ENCODE assay signal across 9 cellular contexts in genomic region chr3:101725890-101726275, GRCh38. TPM values are rescaled to one million over a fixed set of nuclear protein-coding genes. Genes with fewer than 3 reads are reported as not detected.
DNase-seq lines count a peak whose midpoint lies in the region; ATAC-seq, FAIRE-seq and TF ChIP-seq lines count a peak whose summit lies in the region.
"Had no signal": no experiment of that assay in that cellular context is flagged by ENCODE, and none has a peak within 500 bp of the region (broad histone marks: within the 10 kb centered on the region; RNA-seq: fewer than 3 reads in every experiment).

No MANE protein-coding gene starts in this region.

- in situ Hi-C loops in GM12878 (cut with MboI): no loop called here

- H3K27ac ChIP-seq in right atrium auricular region (no peak overlapping the region), GM12878 (ENCODE audit: control insufficient read depth, insufficient read depth) (peak overlapping the region; percentile 38), mesenchymal stem cell (ENCODE audit: low read length, poor library complexity, severe bottlenecking) (no peak overlapping the region), vagina (no peak overlapping the region)

- no peak overlapping the region for H2BK120ac ChIP-seq in mesenchymal stem cell (ENCODE audit: low read depth, low read length)

- no peak overlapping the region for H2BK15ac ChIP-seq in mesenchymal stem cell (ENCODE audit: low read depth, poor library complexity, severe bottlenecking)

- no peak overlapping the region for H4K91ac ChIP-seq in mesenchymal stem cell (ENCODE audit: low read length)

- no peak overlapping the region for H3K4ac ChIP-seq in mesenchymal stem cell (ENCODE audit: low read depth in 1 of 2, low read length in 2 of 2)

- 6% methylated on average over 3 of the region's 3 CpGs for WGBS in GM12878 (ENCODE audit: insufficient coverage, insufficient replicate concordance, low lambda C conversion rate, missing lambda C conversion rate)
- WGBS in mesenchymal stem cell: 67% methylated on average over 3 of the region's 3 CpGs

- H2AK5ac ChIP-seq in mesenchymal stem cell (ENCODE audit: low read length, severe bottlenecking): no peak overlapping the region

- TF ChIP-seq RAD21 in GM12878 (IDR thresholded peaks at IDR 0.05; ENCODE audit: insufficient read depth, low read depth, low read length): no peak

- peaks cover 11% of the 10 kb centered on the region for H3K79me1 ChIP-seq in mesenchymal stem cell (replicated peaks; ENCODE audit: low read length, poor library complexity, severe bottlenecking)

- TF ChIP-seq CTCF in right atrium auricular region (IDR thresholded peaks at IDR 0.05) (no peak), GM12878 (IDR thresholded peaks at IDR 0.05 in 2 of 3, conservative IDR thresholded peaks at IDR 0.05 in 1 of 3; ENCODE audit: control insufficient read depth in 2 of 3, extremely low read depth in 1 of 3, insufficient read depth in 1 of 3, low read depth in 3 of 3, low read length in 3 of 3) (no peak), vagina (IDR thresholded peaks at IDR 0.05) (no peak), omental fat pad (IDR thresholded peaks at IDR 0.05) (no peak)

- no peak for DNase-seq in right atrium auricular region (ENCODE audit: low spot score)
- no peak for DNase-seq in left cardiac atrium
- DNase-seq in GM12878 (ENCODE audit: low read depth, low spot score): no peak
- no peak for DNase-seq in mesenchymal stem cell
- DNase-seq in vagina (ENCODE audit: extremely low spot score in 2 of 2): no peak
- DNase-seq in sciatic nerve (ENCODE audit: low spot score): no peak
- no peak for DNase-seq in NCI-H82 treated with DMSO at 0.1 percent for 48 hours (lab: John Stamatoyannopoulos, UW; ENCODE audit: unreplicated experiment)
- no peak for DNase-seq in omental fat pad (ENCODE audit: low spot score)
- DNase-seq: GF-D8 had no signal

- no peak for FAIRE-seq in GM12878 (lab: Jason Lieb, UNC)

- POLR2A ChIA-PET in GM12878 (lab: Charles Lee): interaction anchor here (0.6 to 1.5 kb wide), 5 partner anchors 18 to 664 kb away, joined by 3 to 5 read pairs (median 4); no protein-coding TSS in a partner anchor

- H3K9me3 ChIP-seq in right atrium auricular region: no peaks in the 10 kb centered on the region
- H3K9me3 ChIP-seq in GM12878 (replicated peaks; ENCODE audit: control insufficient read depth, insufficient read depth, low read length): no peaks in the 10 kb centered on the region
- H3K9me3 ChIP-seq in mesenchymal stem cell (ENCODE audit: control insufficient read depth, low read length): no peaks in the 10 kb centered on the region
- no peaks in the 10 kb centered on the region for H3K9me3 ChIP-seq in vagina

- H3K4me1 ChIP-seq in right atrium auricular region (peaks cover 0 to 14% of the 10 kb centered on the region in 2 donors), GM12878 (ENCODE audit: control insufficient read depth, insufficient read depth, low read length) (peaks cover 13% of the 10 kb centered on the region), mesenchymal stem cell (ENCODE audit: control insufficient read depth, insufficient read depth, low read depth, low read length) (no peaks in the 10 kb centered on the region), vagina (peaks cover 4% of the 10 kb centered on the region)

- TSS peak; percentile 57 for BruUV-seq in GM12878 (replicated peaks; lab: Mats Ljungman, UMichigan)

- TF ChIP-seq EP300 in GM12878 (IDR thresholded peaks at IDR 0.05; ENCODE audit: borderline replicate concordance in 1 of 2, control insufficient read depth in 1 of 2, low read depth in 2 of 2, low read length in 2 of 2): no peak

- H3K79me2 ChIP-seq in GM12878 (ENCODE audit: control insufficient read depth, insufficient read depth, low read length): peaks cover 20% of the 10 kb centered on the region

- no peaks in the 10 kb centered on the region for H4K20me1 ChIP-seq in GM12878 (ENCODE audit: control insufficient read depth, insufficient read depth)

- RAD21 ChIA-PET in GM12878 (lab: Charles Lee; ENCODE audit: unreplicated experiment): interaction anchor here (1.8 to 1.9 kb wide), 2 partner anchors 66 to 103 kb away, joined by 4 to 5 read pairs; no protein-coding TSS in a partner anchor

- no peak overlapping the region for H4K8ac ChIP-seq in mesenchymal stem cell (ENCODE audit: low read length)

- SMC1A ChIA-PET in GM12878 (lab: Charles Lee; ENCODE audit: uncharacterized antibody, unreplicated experiment): interaction anchor here (0.6 to 4.0 kb wide), 6 partner anchors 43 to 499 kb away, joined by 3 to 15 read pairs (median 3); no protein-coding TSS in a partner anchor

- H3K14ac ChIP-seq in mesenchymal stem cell (ENCODE audit: low read length in 2 of 2): no peak overlapping the region

- H2BK5ac ChIP-seq in mesenchymal stem cell (ENCODE audit: low read depth, low read length, poor library complexity, severe bottlenecking): no peak overlapping the region

- peak overlapping the region; percentile 81 for H3K4me2 ChIP-seq in GM12878 (ENCODE audit: control insufficient read depth, insufficient read depth)
- peak overlapping the region; percentile 99 for H3K4me2 ChIP-seq in mesenchymal stem cell (ENCODE audit: low read length, poor library complexity, severe bottlenecking)

- H3K18ac ChIP-seq in mesenchymal stem cell (ENCODE audit: low read depth in 1 of 2, low read length in 2 of 2): no peak overlapping the region

- H2BK12ac ChIP-seq in mesenchymal stem cell (ENCODE audit: low read length in 2 of 2): no peak overlapping the region

- intact Hi-C loops in left cardiac atrium (cut with DNase I): no loop called here
- intact Hi-C loops in GM12878 (cut with micrococcal nuclease; ENCODE audit: unreplicated experiment): loop anchor here (2.0 to 10.0 kb wide), 2 partner anchors 49 to 219 kb away; partner anchors contain the start of gene ZBTB11
- intact Hi-C loops in vagina (cut with DNase I): no loop called here
- intact Hi-C loops in sciatic nerve (cut with DNase I): no loop called here

- ATAC-seq in left cardiac atrium (no peak), GM12878 (no peak), sciatic nerve (no peak), omental fat pad (ENCODE audit: low FRiP score) (no peak)

- no peaks in the 10 kb centered on the region for H3K36me3 ChIP-seq in right atrium auricular region
- H3K36me3 ChIP-seq in GM12878 (ENCODE audit: control insufficient read depth in 2 of 2, insufficient read depth in 2 of 2, low read length in 1 of 2): no peaks in the 10 kb centered on the region
- peaks cover 10 to 25% of the 10 kb centered on the region in 2 experiments for H3K36me3 ChIP-seq in mesenchymal stem cell (ENCODE audit: control insufficient read depth in 1 of 2, insufficient read depth in 2 of 2, low read depth in 1 of 2, low read length in 2 of 2)
- H3K36me3 ChIP-seq in vagina: peaks cover 0 to 40% of the 10 kb centered on the region in 2 donors

- peak overlapping the region; percentile 60 to 72 for H3K4me3 ChIP-seq in right atrium auricular region
- H3K4me3 ChIP-seq in GM12878: peak overlapping the region; percentile 79
- peak overlapping the region in 1 of 2 experiments; percentile 99 for H3K4me3 ChIP-seq in mesenchymal stem cell (ENCODE audit: insufficient read depth in 1 of 2, low read depth in 1 of 2, low read length in 2 of 2)
- H3K4me3 ChIP-seq in vagina: peak overlapping the region; percentile 67 to 79

- peak overlapping the region; percentile 82; the same call in 1 of the 2 replicates for H3K9ac ChIP-seq in GM12878 (ENCODE audit: control insufficient read depth, insufficient read depth, low read length)
- peak overlapping the region; percentile 92 for H3K9ac ChIP-seq in mesenchymal stem cell (ENCODE audit: low read length)

- TF ChIP-seq POLR2A in GM12878 (IDR thresholded peaks at IDR 0.05; ENCODE audit: low read depth, low read length) (no peak), vagina (IDR thresholded peaks at IDR 0.05) (no peak)

- no peaks in the 10 kb centered on the region for H3K27me3 ChIP-seq in right atrium auricular region
- no peaks in the 10 kb centered on the region for H3K27me3 ChIP-seq in GM12878 (replicated peaks in 1 of 2; ENCODE audit: control insufficient read depth in 2 of 2, insufficient read depth in 2 of 2, low read length in 1 of 2)
- no peaks in the 10 kb centered on the region for H3K27me3 ChIP-seq in mesenchymal stem cell (ENCODE audit: control insufficient read depth in 1 of 2, insufficient read depth in 1 of 2, low read length in 2 of 2)
- no peaks in the 10 kb centered on the region for H3K27me3 ChIP-seq in vagina

- H2AFZ ChIP-seq in GM12878 (ENCODE audit: control insufficient read depth, low read depth, low read length): peak overlapping the region; percentile 81
- H2AFZ ChIP-seq in mesenchymal stem cell (ENCODE audit: low read depth, low read length): no peak overlapping the region

- H3K23ac ChIP-seq in mesenchymal stem cell (ENCODE audit: low read length in 2 of 2): no peak overlapping the region

- CTCF ChIA-PET in GM12878 (lab: Yijun Ruan, JAX): interaction anchor here (1.0 to 3.0 kb wide), 3 partner anchors 35 to 77 kb away, joined by 3 to 14 read pairs (median 5); no protein-coding TSS in a partner anchor

RNA-seq across cellular contexts. Expression of gene CEP97, which starts 1.5 kb away (rescaled TPM):
- total RNA-seq in right atrium auricular region (1 to 10 TPM; 6.5 to 7.0 TPM), left cardiac atrium (1 to 10 TPM; 5.1 to 6.1 TPM), GM12878 (2014; rRNA removed) (9.4 and 10.1 TPM in 2 replicates), GM12878 (2014; rRNA removed; fragmentation: Illumina TruSeq; extraction: Trizol) (13.7 and 14.0 TPM in 2 replicates), GM12878 (2021) (11.5 and 11.7 TPM in 2 replicates), vagina (11.0 TPM), sciatic nerve (19.2 TPM), omental fat pad (10 to 100 TPM in 1 of 4 donors, 1 to 10 TPM in 3; 5.0 to 10.2 (median 5.3) TPM)
- 25.0 and 28.7 TPM in 2 replicates for total RNA-seq in GM12878 (2013; cell fraction: nucleolus; rRNA removed)
- 2.3 TPM for polyA plus RNA-seq in GM12878 (2011; ENCODE audit: low read depth)
- polyA plus RNA-seq in GM12878 (2011; rRNA removed) (2.7 and 5.8 TPM in 2 replicates), GM12878 (2014; fragmentation: Illumina TruSeq; extraction: Trizol) (6.2 and 6.7 TPM in 2 replicates), GM12878 (2014; fragmentation: Nextera tagmentation; extraction: Ambion mirVana) (1 to 10 TPM; 1.9 to 4.3 TPM), GM12878 (2014; rRNA removed) (2.9 and 3.4 TPM in 2 replicates), GM12878 (2016; fragmentation: Nextera tagmentation; extraction: Ambion mirVana) (1 to 10 TPM; 5.4 to 6.5 TPM)
- 1.4 and 2.1 TPM in 2 replicates for polyA plus RNA-seq in GM12878 (2011; cell fraction: cytosol; rRNA removed)
- polyA plus RNA-seq in GM12878 (2011; cell fraction: nucleus; rRNA removed): 2.2 and 5.1 TPM in 2 replicates
- polyA plus RNA-seq in GM12878 (2012): 2.9 and 3.1 TPM in 2 replicates
- polyA minus RNA-seq in GM12878 (2011; rRNA and poly(A)+ RNA removed): 6.4 and 10.5 TPM in 2 replicates
- 3.5 and 3.8 TPM in 2 replicates for polyA minus RNA-seq in GM12878 (2011; cell fraction: cytosol; rRNA and poly(A)+ RNA removed)
- polyA minus RNA-seq in GM12878 (2011; cell fraction: nucleus; rRNA and poly(A)+ RNA removed): 4.2 and 4.8 TPM in 2 replicates
- polyA plus RNA-seq in mesenchymal stem cell (2013, experiment 1 of 2): 3.4 TPM
- 3.7 TPM for polyA plus RNA-seq in mesenchymal stem cell (2013, experiment 2 of 2)

RNA-seq across cellular contexts. Expression of gene RPL24, which starts 39.4 kb away (rescaled TPM):
- total RNA-seq in right atrium auricular region (1,000 to 10,000 TPM; 1,059 to 1,395 TPM), left cardiac atrium (100 to 1,000 TPM; 824 to 885 TPM), GM12878 (2014; rRNA removed) (2,238 and 2,984 TPM in 2 replicates), GM12878 (2014; rRNA removed; fragmentation: Illumina TruSeq; extraction: Trizol) (2,534 and 2,672 TPM in 2 replicates), GM12878 (2021) (1,732 and 1,820 TPM in 2 replicates), vagina (1,243 TPM), sciatic nerve (778 TPM), omental fat pad (1,000 to 10,000 TPM in 3 of 4 donors, 100 to 1,000 TPM in 1; 998 to 1,447 (median 1,310) TPM)
- 234 and 239 TPM in 2 replicates for total RNA-seq in GM12878 (2013; cell fraction: nucleolus; rRNA removed)
- 1,487 TPM for polyA plus RNA-seq in GM12878 (2011; ENCODE audit: low read depth)
- polyA plus RNA-seq in GM12878 (2011; rRNA removed) (2,067 and 2,200 TPM in 2 replicates), GM12878 (2014; fragmentation: Illumina TruSeq; extraction: Trizol) (2,624 and 3,096 TPM in 2 replicates), GM12878 (2014; fragmentation: Nextera tagmentation; extraction: Ambion mirVana) (1,000 to 10,000 TPM; 1,682 to 2,114 TPM), GM12878 (2014; rRNA removed) (4,115 and 6,051 TPM in 2 replicates), GM12878 (2016; fragmentation: Nextera tagmentation; extraction: Ambion mirVana) (100 to 1,000 TPM; 898 to 965 TPM)
- polyA plus RNA-seq in GM12878 (2011; cell fraction: cytosol; rRNA removed): 988 and 1,251 TPM in 2 replicates
- 683 and 939 TPM in 2 replicates for polyA plus RNA-seq in GM12878 (2011; cell fraction: nucleus; rRNA removed)
- 2,416 and 3,110 TPM in 2 replicates for polyA plus RNA-seq in GM12878 (2012)
- polyA minus RNA-seq in GM12878 (2011; rRNA and poly(A)+ RNA removed): 372 and 616 TPM in 2 replicates
- 198 and 199 TPM in 2 replicates for polyA minus RNA-seq in GM12878 (2011; cell fraction: cytosol; rRNA and poly(A)+ RNA removed)
- 168 and 254 TPM in 2 replicates for polyA minus RNA-seq in GM12878 (2011; cell fraction: nucleus; rRNA and poly(A)+ RNA removed)
- 2,151 TPM for polyA plus RNA-seq in mesenchymal stem cell (2013, experiment 1 of 2)
- 2,096 TPM for polyA plus RNA-seq in mesenchymal stem cell (2013, experiment 2 of 2)

RNA-seq across cellular contexts. Expression of gene ZBTB11, which starts 49.0 kb away (rescaled TPM):
- total RNA-seq in right atrium auricular region (10 to 100 TPM in 1 of 2 donors, 1 to 10 TPM in 1; 9.8 to 10.4 TPM), left cardiac atrium (10 to 100 TPM in 1 of 2 donors, 1 to 10 TPM in 1; 8.3 to 10.3 TPM), GM12878 (2014; rRNA removed) (23.8 and 28.4 TPM in 2 replicates), GM12878 (2014; rRNA removed; fragmentation: Illumina TruSeq; extraction: Trizol) (25.7 and 26.4 TPM in 2 replicates), GM12878 (2021) (19.2 and 19.7 TPM in 2 replicates), vagina (27.5 TPM), sciatic nerve (23.2 TPM), omental fat pad (10 to 100 TPM; 20.8 to 40.2 (median 23.6) TPM)
- total RNA-seq in GM12878 (2013; cell fraction: nucleolus; rRNA removed): 64.9 and 66.7 TPM in 2 replicates
- polyA plus RNA-seq in GM12878 (2011; ENCODE audit: low read depth): 5.4 TPM
- polyA plus RNA-seq in GM12878 (2011; rRNA removed) (21.4 and 31.9 TPM in 2 replicates), GM12878 (2014; fragmentation: Illumina TruSeq; extraction: Trizol) (20.5 and 25.5 TPM in 2 replicates), GM12878 (2014; fragmentation: Nextera tagmentation; extraction: Ambion mirVana) (1 to 10 TPM; 3.5 to 5.0 TPM), GM12878 (2014; rRNA removed) (14.3 and 15.0 TPM in 2 replicates), GM12878 (2016; fragmentation: Nextera tagmentation; extraction: Ambion mirVana) (10 to 100 TPM; 14.6 to 16.3 TPM)
- 6.4 and 7.6 TPM in 2 replicates for polyA plus RNA-seq in GM12878 (2011; cell fraction: cytosol; rRNA removed)
- 16.2 and 20.1 TPM in 2 replicates for polyA plus RNA-seq in GM12878 (2011; cell fraction: nucleus; rRNA removed)
- polyA plus RNA-seq in GM12878 (2012): 8.6 and 11.0 TPM in 2 replicates
- 22.4 and 28.2 TPM in 2 replicates for polyA minus RNA-seq in GM12878 (2011; rRNA and poly(A)+ RNA removed)
- polyA minus RNA-seq in GM12878 (2011; cell fraction: cytosol; rRNA and poly(A)+ RNA removed): 15.4 and 15.6 TPM in 2 replicates
- polyA minus RNA-seq in GM12878 (2011; cell fraction: nucleus; rRNA and poly(A)+ RNA removed): 21.2 and 35.5 TPM in 2 replicates
- polyA plus RNA-seq in mesenchymal stem cell (2013, experiment 1 of 2): 7.1 TPM
- polyA plus RNA-seq in mesenchymal stem cell (2013, experiment 2 of 2): 7.2 TPM

RNA-seq across cellular contexts. Expression of gene NXPE3, which starts 53.1 kb away (rescaled TPM):
- total RNA-seq in right atrium auricular region (10 to 100 TPM; 22.9 to 49.8 TPM), left cardiac atrium (10 to 100 TPM; 34.2 to 35.1 TPM), GM12878 (2014; rRNA removed) (4.5 and 5.5 TPM in 2 replicates), GM12878 (2014; rRNA removed; fragmentation: Illumina TruSeq; extraction: Trizol) (2.4 TPM in 2 replicates), GM12878 (2021) (6.4 and 6.9 TPM in 2 replicates), vagina (13.3 TPM), sciatic nerve (24.7 TPM), omental fat pad (10 to 100 TPM in 3 of 4 donors, 1 to 10 TPM in 1; 6.5 to 22.9 (median 10.7) TPM)
- 2.5 and 3.0 TPM in 2 replicates for total RNA-seq in GM12878 (2013; cell fraction: nucleolus; rRNA removed)
- polyA plus RNA-seq in GM12878 (2011; ENCODE audit: low read depth): 2.1 TPM
- polyA plus RNA-seq in GM12878 (2011; rRNA removed) (3.7 and 4.7 TPM in 2 replicates), GM12878 (2014; fragmentation: Illumina TruSeq; extraction: Trizol) (5.0 and 5.5 TPM in 2 replicates), GM12878 (2014; fragmentation: Nextera tagmentation; extraction: Ambion mirVana) (1 to 10 TPM; 2.0 to 2.2 TPM), GM12878 (2014; rRNA removed) (5.2 and 5.4 TPM in 2 replicates), GM12878 (2016; fragmentation: Nextera tagmentation; extraction: Ambion mirVana) (1 to 10 TPM; 6.8 to 8.7 TPM)
- polyA plus RNA-seq in GM12878 (2011; cell fraction: cytosol; rRNA removed): 3.3 and 4.3 TPM in 2 replicates
- 2.0 and 2.1 TPM in 2 replicates for polyA plus RNA-seq in GM12878 (2011; cell fraction: nucleus; rRNA removed)
- polyA plus RNA-seq in GM12878 (2012): 2.3 and 2.6 TPM in 2 replicates
- polyA minus RNA-seq in GM12878 (2011; rRNA and poly(A)+ RNA removed): 6.5 and 8.9 TPM in 2 replicates
- polyA minus RNA-seq in GM12878 (2011; cell fraction: cytosol; rRNA and poly(A)+ RNA removed): 2.0 and 2.3 TPM in 2 replicates
- 2.3 and 4.4 TPM in 2 replicates for polyA minus RNA-seq in GM12878 (2011; cell fraction: nucleus; rRNA and poly(A)+ RNA removed)
- 25.0 TPM for polyA plus RNA-seq in mesenchymal stem cell (2013, experiment 1 of 2)
- 25.1 TPM for polyA plus RNA-seq in mesenchymal stem cell (2013, experiment 2 of 2)
